23 cellular contexts compared by ENCODE assay signal in the genomic region with DNA sequence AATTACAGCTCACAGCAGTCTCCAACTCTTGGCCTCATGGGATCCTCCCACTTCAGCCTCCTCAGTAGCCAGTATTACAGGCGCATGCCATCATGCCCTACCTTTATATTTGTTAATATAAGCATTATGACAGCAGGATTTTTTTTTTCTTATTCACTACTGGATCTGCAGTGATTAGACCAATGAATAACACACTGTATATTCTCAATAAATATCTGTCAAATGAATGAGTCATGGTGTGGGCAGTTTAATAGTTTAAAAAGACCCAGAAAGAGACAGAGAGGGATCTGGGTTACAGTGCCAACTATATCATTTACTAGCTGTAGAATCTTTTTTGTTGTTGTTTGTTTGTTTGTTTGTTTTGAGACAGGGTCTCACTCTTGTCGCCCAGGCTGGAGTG.
A peak's percentile ranks its signal among the peaks of the same experiment; 100 is the strongest.
DNase-seq lines count a peak whose midpoint lies in the region; ATAC-seq and TF ChIP-seq lines count a peak whose summit lies in the region.
"Had no signal": no experiment of that assay in that cellular context is flagged by ENCODE, and none has a peak within 500 bp of the region (broad histone marks: within the 10 kb centered on the region; RNA-seq: fewer than 3 reads in every experiment).

No MANE protein-coding gene starts in this region.

- H3K4me3 Mint-ChIP-seq in HFFc6 = no peak overlapping the region
- no peak overlapping the region for H3K4me3 Mint-ChIP-seq in Caco-2 (ENCODE audit: unreplicated experiment)
- H3K4me3 Mint-ChIP-seq: T-helper 17 cell had no signal

- no peaks in the 10 kb centered on the region for H3F3A ChIP-seq in SK-N-SH (replicated peaks; ENCODE audit: insufficient read depth)

- H3K36me3 ChIP-seq in SK-N-SH (replicated peaks in 1 of 2; ENCODE audit: control insufficient read depth in 1 of 2, insufficient read depth in 2 of 2, low read length in 1 of 2) (no peaks in the 10 kb centered on the region), Caco-2 (ENCODE audit: control insufficient read depth, insufficient read depth, low read length) (no peaks in the 10 kb centered on the region)

- TF ChIP-seq CTCF in HFFc6 (IDR thresholded peaks at IDR 0.05) = no peak
- no peak for TF ChIP-seq CTCF in SK-N-SH (IDR thresholded peaks at IDR 0.05)
- no peak for TF ChIP-seq CTCF in fibroblast of mammary gland (conservative IDR thresholded peaks at IDR 0.05; ENCODE audit: control insufficient read depth, insufficient read depth, low read depth, low read length)
- TF ChIP-seq CTCF in Caco-2 (IDR thresholded peaks at IDR 0.05; ENCODE audit: insufficient read depth in 1 of 2, low read depth in 1 of 2, low read length in 1 of 2, severe bottlenecking in 1 of 2, unreplicated experiment in 1 of 2) = no peak

- H3K9me3 Mint-ChIP-seq in HFFc6 = peaks cover 19% of the 10 kb centered on the region
- H3K9me3 Mint-ChIP-seq in Caco-2 (ENCODE audit: unreplicated experiment) = peaks cover 11% of the 10 kb centered on the region

- no peak overlapping the region for H3K4me2 ChIP-seq in SK-N-SH

- H3K9me3 ChIP-seq in SK-N-SH = no peaks in the 10 kb centered on the region
- peaks cover 9% of the 10 kb centered on the region for H3K9me3 ChIP-seq in Caco-2

- H3K36me3 Mint-ChIP-seq in HFFc6 (ENCODE audit: low read depth) (peaks cover 10% of the 10 kb centered on the region), Caco-2 (ENCODE audit: insufficient read depth, unreplicated experiment) (no peaks in the 10 kb centered on the region)

- CTCF ChIA-PET in SK-N-SH (lab: Yijun Ruan, JAX) (interaction anchor here (1.0 to 1.9 kb wide), 3 partner anchors 8 to 36 kb away, joined by 3 to 4 read pairs (median 3); no protein-coding TSS in a partner anchor), Caco-2 (lab: Charles Lee) (no interaction called here)

- H3K27me3 ChIP-seq in SK-N-SH (ENCODE audit: insufficient read depth) = no peaks in the 10 kb centered on the region
- H3K27me3 ChIP-seq in Caco-2 (replicated peaks; ENCODE audit: control insufficient read depth, insufficient read depth, low read length) = no peaks in the 10 kb centered on the region

- H2AFZ ChIP-seq in SK-N-SH (ENCODE audit: low read depth) = no peak overlapping the region

- H3K4me1 ChIP-seq in SK-N-SH (ENCODE audit: control insufficient read depth in 1 of 2, insufficient read depth in 2 of 2, low read depth in 1 of 2, low read length in 1 of 2) = no peaks in the 10 kb centered on the region
- no peaks in the 10 kb centered on the region; the same call in 1 of the 2 replicates for H3K4me1 ChIP-seq in Caco-2

- H4K20me1 ChIP-seq in SK-N-SH (ENCODE audit: insufficient read depth) = no peaks in the 10 kb centered on the region

- H3K9me2 ChIP-seq in SK-N-SH = no peaks in the 10 kb centered on the region

- POLR2A ChIA-PET in SK-N-SH (lab: Yijun Ruan, JAX) (no interaction called here), Caco-2 (lab: Charles Lee) (no interaction called here)

- H3K4me3 ChIP-seq in SK-N-SH (ENCODE audit: low read depth in 2 of 2, low read length in 1 of 2) = no peak overlapping the region
- no peak overlapping the region for H3K4me3 ChIP-seq in fibroblast of mammary gland (ENCODE audit: control insufficient read depth, low read depth, low read length)
- no peak overlapping the region for H3K4me3 ChIP-seq in Caco-2 (ENCODE audit: low read depth, low read length)
- H3K4me3 ChIP-seq: GM12878, K562 had no signal

- intact Hi-C loops in Caco-2 (cut with micrococcal nuclease; ENCODE audit: unreplicated experiment) = no loop called here

- H3K27me3 Mint-ChIP-seq in HFFc6 (ENCODE audit: insufficient read depth) (no peaks in the 10 kb centered on the region), Caco-2 (ENCODE audit: insufficient read depth, unreplicated experiment) (no peaks in the 10 kb centered on the region)

- DNase-seq in EH (ENCODE audit: low read depth) (peak; percentile 43), HFFc6 (peak; percentile 9), SK-N-SH (no peak), fibroblast of mammary gland (ENCODE audit: low read depth) (peak; percentile 19), middle frontal gyrus (ENCODE audit: extremely low spot score, low spot score) (no peak), Caco-2 (no peak), SKM-1 treated with dmso at 0.1 percent for 144 hours (lab: John Stamatoyannopoulos, UW; ENCODE audit: unreplicated experiment) (no peak)
- DNase-seq: GDM1, H7, Kasumi-1, MM.1S, NCI-H1694, NCI-H2029 treated with DMSO at 0.1 percent for 48 hours, NCI-H446 treated with DMSO at 0.1 percent for 48 hours, NCI-H526 treated with DMSO at 0.1 percent for 48 hours, SHP77 treated with DMSO at 0.1 percent for 48 hours, T-helper 17 cell had no signal

- no peak for TF ChIP-seq EP300 in SK-N-SH (IDR thresholded peaks at IDR 0.05; ENCODE audit: borderline replicate concordance in 1 of 2, low read depth in 1 of 2, low read length in 1 of 2)

- WGBS in SK-N-SH (ENCODE audit: low lambda C conversion rate) = 39% methylated on average over 2 of the region's 2 CpGs

- no peak overlapping the region for H3K27ac ChIP-seq in SK-N-SH (ENCODE audit: low read depth in 2 of 2, low read length in 1 of 2)
- H3K27ac ChIP-seq: RWPE1 had no signal

- no peak overlapping the region for H3K9ac ChIP-seq in SK-N-SH

- H3K4me1 Mint-ChIP-seq in HFFc6 (ENCODE audit: low read depth) (peaks cover 25% of the 10 kb centered on the region), Caco-2 (ENCODE audit: low read depth, unreplicated experiment) (no peaks in the 10 kb centered on the region)
- H3K4me1 Mint-ChIP-seq: T-helper 17 cell had no signal

- H3K27ac Mint-ChIP-seq in HFFc6 (no peak overlapping the region), Caco-2 (ENCODE audit: unreplicated experiment) (no peak overlapping the region)
- H3K27ac Mint-ChIP-seq: T-helper 17 cell had no signal

- no peak for TF ChIP-seq RAD21 in SK-N-SH (IDR thresholded peaks at IDR 0.05; ENCODE audit: low read length)

- H3K79me2 ChIP-seq in SK-N-SH (ENCODE audit: insufficient read depth) = no peaks in the 10 kb centered on the region

- no peak for ATAC-seq in GM21717 (IDR thresholded peaks at IDR 0.05; ENCODE audit: unreplicated experiment)
- ATAC-seq: GM12878, HepG2, Panc1, T-helper 17 cell had no signal

- no TSS peak for BruUV-seq in Caco-2 (replicated peaks; lab: Mats Ljungman, UMichigan)

TF ChIP-seq in SK-N-SH, 30 proteins besides CTCF, POLR2A, EP300 and RAD21:
- TF ChIP-seq FOSL2 (IDR thresholded peaks at IDR 0.05; ENCODE audit: borderline replicate concordance, low read depth) = peak; percentile 49; the same call in 1 of the 2 replicates
- no peak for TF ChIP-seq NRF1 (IDR thresholded peaks at IDR 0.05; ENCODE audit: low read depth, low read length)
- TF ChIP-seq GABPA (IDR thresholded peaks at IDR 0.05; ENCODE audit: low read depth) = no peak
- TF ChIP-seq, protein P1, sequence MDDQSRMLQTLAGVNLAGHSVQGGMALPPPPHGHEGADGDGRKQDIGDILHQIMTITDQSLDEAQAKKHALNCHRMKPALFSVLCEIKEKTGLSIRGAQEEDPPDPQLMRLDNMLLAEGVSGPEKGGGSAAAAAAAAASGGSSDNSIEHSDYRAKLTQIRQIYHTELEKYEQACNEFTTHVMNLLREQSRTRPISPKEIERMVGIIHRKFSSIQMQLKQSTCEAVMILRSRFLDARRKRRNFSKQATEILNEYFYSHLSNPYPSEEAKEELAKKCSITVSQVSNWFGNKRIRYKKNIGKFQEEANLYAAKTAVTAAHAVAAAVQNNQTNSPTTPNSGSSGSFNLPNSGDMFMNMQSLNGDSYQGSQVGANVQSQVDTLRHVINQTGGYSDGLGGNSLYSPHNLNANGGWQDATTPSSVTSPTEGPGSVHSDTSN (IDR thresholded peaks at IDR 0.05) = peak; percentile 58
- no peak for TF ChIP-seq TEAD4 (IDR thresholded peaks at IDR 0.05; ENCODE audit: borderline replicate concordance, insufficient read depth)
- TF ChIP-seq TAF1 (IDR thresholded peaks at IDR 0.05; ENCODE audit: borderline replicate concordance, low read depth, low read length) = no peak
- peak; percentile 59 for TF ChIP-seq JUND (IDR thresholded peaks at IDR 0.05)
- no peak for TF ChIP-seq FOXM1 (IDR thresholded peaks at IDR 0.05; ENCODE audit: low read depth)
- TF ChIP-seq TCF12 (IDR thresholded peaks at IDR 0.05) = peak; percentile 54; the same call in 1 of the 2 replicates

Comparison
In these comparisons a context has a peak if more than half of its experiments do, and no peak if none do; other contexts are left out.
1. DNase-seq: peak in EH (single experiment), HFFc6 (single experiment) and fibroblast of mammary gland (single experiment); none in SK-N-SH (single experiment), middle frontal gyrus (single experiment), Caco-2 (0 of 2) and SKM-1 treated with dmso at 0.1 percent for 144 hours (single experiment).